In the genomic region with DNA sequence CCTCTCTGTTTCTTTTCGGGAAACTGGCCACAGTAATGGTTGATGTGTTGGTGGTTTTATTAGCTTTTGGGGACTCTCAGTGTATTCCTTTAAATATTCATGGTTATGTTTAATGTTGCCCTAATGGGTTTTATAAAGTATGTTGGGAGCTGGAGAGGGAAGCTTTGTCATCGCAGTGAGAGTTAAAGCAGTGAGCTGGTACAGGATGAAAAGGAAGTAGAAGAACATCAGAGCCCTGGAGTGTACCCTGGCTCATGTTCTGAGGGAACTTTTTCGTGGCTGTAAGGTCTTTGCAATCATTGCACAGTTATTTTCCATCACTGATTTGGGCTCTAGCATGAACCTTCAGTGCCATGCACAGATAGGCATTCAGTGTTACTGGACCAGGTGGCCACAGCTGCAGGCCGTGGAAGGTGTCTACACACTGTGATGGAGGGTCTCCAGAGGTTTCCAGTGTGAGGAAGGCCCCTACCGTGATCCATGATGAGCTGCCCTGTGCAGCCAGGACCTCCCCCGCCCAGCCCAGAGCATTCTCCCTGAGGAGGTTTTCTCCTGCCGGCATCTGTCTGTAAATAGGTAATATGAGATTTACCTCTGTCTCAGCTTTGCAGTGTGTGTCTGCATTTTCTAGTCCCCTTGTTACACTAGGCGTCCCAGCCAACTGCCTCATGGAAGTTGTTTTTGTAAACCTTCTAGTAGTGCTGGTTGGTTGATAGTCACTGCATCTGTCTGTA, we compare ENCODE assay signal across 1 cellular context.
TF ChIP-seq lines count a peak whose summit lies in the region.

No MANE protein-coding gene starts in this region.

TF ChIP-seq in K562, 482 proteins besides CTCF, POLR2A, EP300 and RAD21:
- TF ChIP-seq L3MBTL2 (IDR thresholded peaks at IDR 0.05) = no peak
- no peak for TF ChIP-seq FOXA1 (IDR thresholded peaks at IDR 0.05; ENCODE audit: borderline replicate concordance)
- peak; percentile 31 for TF ChIP-seq WHSC1 (IDR thresholded peaks at IDR 0.05; ENCODE audit: low read length)
